25 cellular contexts compared by ENCODE assay signal in the genomic region with DNA sequence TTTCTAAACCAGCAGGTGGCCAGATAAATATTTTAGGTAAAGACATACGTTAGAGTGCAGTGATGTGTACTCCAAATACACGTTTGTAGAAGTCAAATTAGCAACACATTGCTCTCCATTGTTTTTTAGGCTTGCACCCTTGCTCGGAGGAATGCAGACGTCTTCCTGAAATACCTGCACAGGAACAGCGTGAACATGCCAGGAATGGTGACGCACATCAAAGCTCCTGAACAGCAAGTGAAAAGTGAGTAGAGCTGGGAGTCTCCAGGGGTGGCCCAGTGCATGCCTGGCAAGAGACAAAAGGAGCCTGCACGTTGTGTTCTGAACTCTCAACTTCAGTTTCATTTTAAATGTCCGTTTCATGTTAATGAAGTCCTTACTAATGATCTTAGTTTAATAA.
DNase-seq lines count a peak whose midpoint lies in the region; ATAC-seq and TF ChIP-seq lines count a peak whose summit lies in the region.
"Had no signal": no experiment of that assay in that cellular context is flagged by ENCODE, and none has a peak within 500 bp of the region (broad histone marks: within the 10 kb centered on the region; RNA-seq: fewer than 3 reads in every experiment).

No MANE protein-coding gene starts in this region.

- H3K4me3 ChIP-seq in GM23338, result no peak overlapping the region
- no peak overlapping the region for H3K4me3 ChIP-seq in thyroid gland (replicated peaks in 1 of 3)
- H3K4me3 ChIP-seq: esophagus muscularis mucosa, gastroesophageal sphincter, K562, Peyer's patch, psoas muscle, skin epidermis had no signal

- H3K27ac Mint-ChIP-seq in GM23338, result peak overlapping the region; percentile 90
- H3K27ac Mint-ChIP-seq: activated B cell treated with CpG ODN at 0.5 μM for 24 hours; activated CD8-positive, alpha-beta T cell treated with anti-CD3 and anti-CD28 coated beads for 36 hours; CD8-positive, alpha-beta memory T cell had no signal

- H3K27ac ChIP-seq in GM23338 (ENCODE audit: low read depth), result no peak overlapping the region
- no peak overlapping the region for H3K27ac ChIP-seq in RWPE1
- no peak overlapping the region for H3K27ac ChIP-seq in foreskin keratinocyte
- no peak overlapping the region for H3K27ac ChIP-seq in thyroid gland
- H3K27ac ChIP-seq: esophagus muscularis mucosa, gastroesophageal sphincter, Peyer's patch, psoas muscle, skin epidermis had no signal

- H3K27me3 Mint-ChIP-seq in GM23338 (ENCODE audit: insufficient read depth, low read depth, poor library complexity), result peaks cover 2% of the 10 kb centered on the region
- H3K27me3 Mint-ChIP-seq: activated B cell treated with CpG ODN at 0.5 μM for 24 hours; activated CD8-positive, alpha-beta T cell treated with anti-CD3 and anti-CD28 coated beads for 36 hours had no signal

- H4K20me1 ChIP-seq in GM23338 (replicated peaks; ENCODE audit: insufficient read depth), result no peaks in the 10 kb centered on the region; the same call in 1 of the 2 replicates

- peak; percentile 49 for DNase-seq in GM23338 (ENCODE audit: low spot score)
- peak; percentile 15 for DNase-seq in RWPE1 (ENCODE audit: low spot score)
- DNase-seq in foreskin keratinocyte, result peak; percentile 56 to 73
- peak; percentile 55 to 56 for DNase-seq in thyroid gland
- no peak for DNase-seq in activated naive CD4-positive, alpha-beta T cell treated with anti-CD3 and anti-CD28 coated beads, Interleukin-2, amount 50 U/mL, for 16 hours
- DNase-seq: activated B cell treated with CpG ODN at 0.5 μM for 24 hours; activated CD8-positive, alpha-beta T cell treated with anti-CD3 and anti-CD28 coated beads for 36 hours; activated gamma-delta T cell treated with Interleukin-2 at 50 U/mL for 16 hours; CD8-positive, alpha-beta memory T cell; DMS79; left colon; MV-4-11; NCI-H187 treated with DMSO at 0.1 percent for 48 hours; NCI-H2227 treated with DMSO at 0.1 percent for 48 hours; Peyer's patch; psoas muscle; stimulated activated CD4-positive, alpha-beta T cell treated with anti-CD3 and anti-CD28 coated beads, Interleukin-2, amount 100 ng/mL, for 24 hours; stimulated activated naive CD4-positive, alpha-beta T cell treated with Interleukin-2 at 50 U/mL for 16 hours had no signal

- POLR2A ChIA-PET in RWPE1 (lab: Yijun Ruan, JAX; ENCODE audit: low non-redundant PET), result no interaction called here

- intact Hi-C loops in thyroid gland (cut with DNase I), result no loop called here

- TF ChIP-seq CTCF in GM23338 (conservative IDR thresholded peaks at IDR 0.05; ENCODE audit: low read depth in 2 of 2) (no peak), RWPE1 (conservative IDR thresholded peaks at IDR 0.05; ENCODE audit: low read depth) (no peak), foreskin keratinocyte (conservative IDR thresholded peaks at IDR 0.05) (no peak), thyroid gland (IDR thresholded peaks at IDR 0.05) (no peak)

- no peaks in the 10 kb centered on the region for H3K9me2 ChIP-seq in GM23338 (ENCODE audit: insufficient read depth)

- H3K9me3 Mint-ChIP-seq in GM23338, result no peaks in the 10 kb centered on the region
- H3K9me3 Mint-ChIP-seq: activated B cell treated with CpG ODN at 0.5 μM for 24 hours; activated CD8-positive, alpha-beta T cell treated with anti-CD3 and anti-CD28 coated beads for 36 hours; CD8-positive, alpha-beta memory T cell; neural crest cell had no signal

- peaks cover 35% of the 10 kb centered on the region for H3K36me3 ChIP-seq in GM23338 (ENCODE audit: insufficient read depth)
- H3K36me3 ChIP-seq in thyroid gland, result peaks cover 27 to 31% of the 10 kb centered on the region in 2 donors

- no peak overlapping the region for H2AFZ ChIP-seq in GM23338

- H3K79me2 ChIP-seq in GM23338 (replicated peaks; ENCODE audit: insufficient read depth), result 0 out of 2 replicates have a peak, but pooled peaks cover 3% of the 10 kb centered on the region

- H3K9me3 ChIP-seq in thyroid gland, result no peaks in the 10 kb centered on the region
- H3K9me3 ChIP-seq: esophagus muscularis mucosa, gastroesophageal sphincter, Peyer's patch, psoas muscle had no signal

- no peak overlapping the region for H3K4me3 Mint-ChIP-seq in GM23338
- H3K4me3 Mint-ChIP-seq: activated B cell treated with CpG ODN at 0.5 μM for 24 hours; activated CD8-positive, alpha-beta T cell treated with anti-CD3 and anti-CD28 coated beads for 36 hours; CD8-positive, alpha-beta memory T cell; neural crest cell had no signal

- no peak for TF ChIP-seq POLR2A in thyroid gland (IDR thresholded peaks at IDR 0.05)

- 73 to 78% methylated on average over 8 of the region's 8 CpGs for WGBS in thyroid gland, 2 donors

- H3F3A ChIP-seq in GM23338 (replicated peaks; ENCODE audit: low read depth), result no peaks in the 10 kb centered on the region

- H3K27me3 ChIP-seq in GM23338 (ENCODE audit: insufficient read depth) (no peaks in the 10 kb centered on the region), foreskin keratinocyte (no peaks in the 10 kb centered on the region), thyroid gland (no peaks in the 10 kb centered on the region)
- H3K27me3 ChIP-seq: esophagus muscularis mucosa, gastroesophageal sphincter, Peyer's patch had no signal

- no peak overlapping the region for H3K4me2 ChIP-seq in GM23338

- H3K4me1 Mint-ChIP-seq in GM23338, result peaks cover 15% of the 10 kb centered on the region

- ATAC-seq in GM23338 (peak; percentile 76), foreskin keratinocyte (peak; percentile 93), GM21360 (IDR thresholded peaks at IDR 0.05; ENCODE audit: unreplicated experiment) (no peak), GM19452 (IDR thresholded peaks at IDR 0.05; ENCODE audit: unreplicated experiment) (no peak)
- ATAC-seq: activated CD8-positive, alpha-beta T cell treated with anti-CD3 and anti-CD28 coated beads for 36 hours; gastroesophageal sphincter; K562; left colon had no signal

- H3K4me1 ChIP-seq in GM23338 (ENCODE audit: insufficient read depth) (peaks cover 11% of the 10 kb centered on the region), foreskin keratinocyte (no peaks in the 10 kb centered on the region), thyroid gland (no peaks in the 10 kb centered on the region)
- H3K4me1 ChIP-seq: Peyer's patch, psoas muscle had no signal

- CTCF ChIA-PET in RWPE1 (lab: Yijun Ruan, JAX), result interaction anchor here (0.6 kb wide), 1 partner anchor 35 kb away, joined by 3 read pairs; no protein-coding TSS in a partner anchor

- H3K36me3 Mint-ChIP-seq in GM23338 (ENCODE audit: low read depth), result peaks cover 64% of the 10 kb centered on the region
- H3K36me3 Mint-ChIP-seq: CD8-positive, alpha-beta memory T cell had no signal

TF ChIP-seq in GM23338, 12 proteins besides CTCF, POLR2A, EP300 and RAD21:
- TF ChIP-seq POLR2AphosphoS5 (IDR thresholded peaks at IDR 0.05; ENCODE audit: low read depth) (no peak), ZNF331 (CRISPR knock-in tag; IDR thresholded peaks at IDR 0.05; ENCODE audit: low read depth) (no peak)

Comparison
In these comparisons a context has a peak if more than half of its experiments do, and no peak if none do; other contexts are left out.
1. ATAC-seq: peak in GM23338 (single experiment) and foreskin keratinocyte (single experiment); none in GM21360 (single experiment) and GM19452 (single experiment).